ENCODE assay signal across 1 cellular context in the genomic region with DNA sequence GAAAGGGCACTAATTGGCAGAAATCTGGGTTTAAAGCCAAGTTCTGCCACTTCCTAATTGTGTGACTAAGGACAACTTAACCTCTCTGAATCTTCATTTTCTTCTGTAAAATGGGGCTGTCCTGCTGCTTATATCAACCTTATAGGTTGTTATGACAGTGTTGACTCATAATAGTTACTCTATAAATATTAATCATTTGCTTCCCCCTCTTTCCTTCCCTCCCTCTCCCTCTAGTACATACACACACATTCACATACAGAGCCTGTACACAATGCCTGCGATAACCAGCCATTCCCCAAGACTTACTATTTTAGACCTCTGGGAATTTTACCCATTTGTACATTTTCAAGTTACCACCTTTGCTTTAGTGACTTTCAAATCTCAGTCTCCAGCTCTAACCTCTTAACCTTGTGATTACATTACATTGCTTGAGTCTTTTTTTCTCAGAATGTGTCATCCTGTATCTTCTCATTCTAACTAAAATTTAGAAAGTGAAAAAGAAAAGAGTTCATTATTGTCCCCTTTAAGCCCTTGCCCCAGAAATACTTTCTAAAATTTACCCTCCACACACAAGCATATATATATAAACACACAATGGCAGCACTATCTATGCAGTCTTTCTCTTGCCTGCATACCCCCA.
TF ChIP-seq lines count a peak whose summit lies in the region.

No MANE protein-coding gene starts in this region.

TF ChIP-seq in SK-N-SH, 30 proteins besides CTCF, POLR2A, EP300 and RAD21 (continued from another document):
- TF ChIP-seq, protein P1, sequence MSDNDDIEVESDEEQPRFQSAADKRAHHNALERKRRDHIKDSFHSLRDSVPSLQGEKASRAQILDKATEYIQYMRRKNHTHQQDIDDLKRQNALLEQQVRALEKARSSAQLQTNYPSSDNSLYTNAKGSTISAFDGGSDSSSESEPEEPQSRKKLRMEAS (IDR thresholded peaks at IDR 0.05; ENCODE audit: low read depth), result no peak
- TF ChIP-seq, protein P2, sequence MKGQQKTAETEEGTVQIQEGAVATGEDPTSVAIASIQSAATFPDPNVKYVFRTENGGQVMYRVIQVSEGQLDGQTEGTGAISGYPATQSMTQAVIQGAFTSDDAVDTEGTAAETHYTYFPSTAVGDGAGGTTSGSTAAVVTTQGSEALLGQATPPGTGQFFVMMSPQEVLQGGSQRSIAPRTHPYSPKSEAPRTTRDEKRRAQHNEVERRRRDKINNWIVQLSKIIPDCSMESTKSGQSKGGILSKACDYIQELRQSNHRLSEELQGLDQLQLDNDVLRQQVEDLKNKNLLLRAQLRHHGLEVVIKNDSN (IDR thresholded peaks at IDR 0.05; ENCODE audit: borderline replicate concordance, low read depth), result no peak
- TF ChIP-seq POLR2AphosphoS5 (IDR thresholded peaks at IDR 0.05; ENCODE audit: low read depth, low read length) (no peak), EZH2phosphoT487 (IDR thresholded peaks at IDR 0.05; ENCODE audit: borderline replicate concordance, low read depth) (no peak), FOXJ3 (CRISPR knock-in tag; IDR thresholded peaks at IDR 0.05) (no peak), RXRA (IDR thresholded peaks at IDR 0.05; ENCODE audit: borderline replicate concordance, low read depth) (no peak), RFX5 (IDR thresholded peaks at IDR 0.05; ENCODE audit: low read length) (no peak)
- TF ChIP-seq, protein P3, sequence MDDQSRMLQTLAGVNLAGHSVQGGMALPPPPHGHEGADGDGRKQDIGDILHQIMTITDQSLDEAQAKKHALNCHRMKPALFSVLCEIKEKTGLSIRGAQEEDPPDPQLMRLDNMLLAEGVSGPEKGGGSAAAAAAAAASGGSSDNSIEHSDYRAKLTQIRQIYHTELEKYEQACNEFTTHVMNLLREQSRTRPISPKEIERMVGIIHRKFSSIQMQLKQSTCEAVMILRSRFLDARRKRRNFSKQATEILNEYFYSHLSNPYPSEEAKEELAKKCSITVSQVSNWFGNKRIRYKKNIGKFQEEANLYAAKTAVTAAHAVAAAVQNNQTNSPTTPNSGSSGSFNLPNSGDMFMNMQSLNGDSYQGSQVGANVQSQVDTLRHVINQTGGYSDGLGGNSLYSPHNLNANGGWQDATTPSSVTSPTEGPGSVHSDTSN (IDR thresholded peaks at IDR 0.05), result no peak
